Comparison of ENCODE assay signal across 10 cellular contexts in genomic region chr9:6955251-6955921, GRCh38.
A peak's percentile ranks its signal among the peaks of the same experiment; 100 is the strongest.
DNase-seq lines count a peak whose midpoint lies in the region; ATAC-seq and TF ChIP-seq lines count a peak whose summit lies in the region.
"Had no signal": no experiment of that assay in that cellular context is flagged by ENCODE, and none has a peak within 500 bp of the region (broad histone marks: within the 10 kb centered on the region; RNA-seq: fewer than 3 reads in every experiment).

No MANE protein-coding gene starts in this region.

- ATAC-seq in HG02885 (IDR thresholded peaks at IDR 0.05; ENCODE audit: poor library complexity, unreplicated experiment) = peak; percentile 43
- ATAC-seq in WTC11 = peak; percentile 94
- ATAC-seq in GM19452 (IDR thresholded peaks at IDR 0.05; ENCODE audit: unreplicated experiment) = no peak
- ATAC-seq in natural killer cell = no peak
- ATAC-seq: Panc1 had no signal

- H3K27me3 Mint-ChIP-seq in WTC11 (ENCODE audit: low read depth) = no peaks in the 10 kb centered on the region
- no peaks in the 10 kb centered on the region for H3K27me3 Mint-ChIP-seq in natural killer cell (ENCODE audit: low read depth in 2 of 2)

- H3K4me1 ChIP-seq in suprapubic skin = peaks cover 5% of the 10 kb centered on the region

- H3K27ac Mint-ChIP-seq in WTC11 = peak overlapping the region; percentile 67
- peak overlapping the region in 1 of 2 donors; percentile 23 for H3K27ac Mint-ChIP-seq in natural killer cell

- H3K9me3 Mint-ChIP-seq in WTC11 (peaks cover 6% of the 10 kb centered on the region), natural killer cell (no peaks in the 10 kb centered on the region)

- H3K4me1 Mint-ChIP-seq in WTC11 (peaks cover 38% of the 10 kb centered on the region), natural killer cell (peaks cover 49 to 50% of the 10 kb centered on the region in 2 donors)

- H3K27ac ChIP-seq in suprapubic skin = no peak overlapping the region
- H3K27ac ChIP-seq: 22Rv1 had no signal

- WGBS in suprapubic skin = 52% methylated on average over 7 of the region's 7 CpGs

- H3K27me3 ChIP-seq in suprapubic skin = no peaks in the 10 kb centered on the region

- TF ChIP-seq POLR2A in suprapubic skin (IDR thresholded peaks at IDR 0.05) = no peak

- H3K4me3 Mint-ChIP-seq in WTC11 (peak overlapping the region; percentile 10; the same call in 1 of the 2 replicates), natural killer cell (no peak overlapping the region)

- H3K9me3 ChIP-seq in suprapubic skin = no peaks in the 10 kb centered on the region

- POLR2A ChIA-PET in WTC11 (lab: Charles Lee) = interaction anchor here (0.6 kb wide), 1 partner anchor 198 kb away, joined by 3 read pairs; the partner anchor contains the start of gene KDM4C

- intact Hi-C loops in natural killer cell (cut with micrococcal nuclease) = no loop called here

- no peak for TF ChIP-seq CTCF in WTC11 (IDR thresholded peaks at IDR 0.05)
- TF ChIP-seq CTCF in suprapubic skin (IDR thresholded peaks at IDR 0.05) = no peak
- TF ChIP-seq CTCF in natural killer cell (IDR thresholded peaks at IDR 0.05) = no peak

- no peak overlapping the region for H3K4me3 ChIP-seq in suprapubic skin

- CTCF ChIA-PET in WTC11 (lab: Charles Lee) = interaction anchor here (0.6 kb wide), 1 partner anchor 21 kb away, joined by 3 read pairs; no protein-coding TSS in a partner anchor

- peaks cover 1% of the 10 kb centered on the region for H3K36me3 Mint-ChIP-seq in WTC11
- no peaks in the 10 kb centered on the region for H3K36me3 Mint-ChIP-seq in natural killer cell

- TF ChIP-seq EP300 in suprapubic skin (IDR thresholded peaks at IDR 0.05) = no peak

- no peaks in the 10 kb centered on the region for H3K36me3 ChIP-seq in suprapubic skin

- DNase-seq in DMS 273 (lab: John Stamatoyannopoulos, UW; ENCODE audit: unreplicated experiment) (peak; percentile 49), DMS 273 treated with DMSO at 0.1 percent for 48 hours (lab: John Stamatoyannopoulos, UW) (no peak), WTC11 (ENCODE audit: low spot score) (no peak), lung microvascular endothelial cell (ENCODE audit: low read depth in 2 of 2) (peak; percentile 30 to 89), suprapubic skin (ENCODE audit: low spot score in 2 of 2) (no peak), natural killer cell (no peak)

TF ChIP-seq in WTC11, 78 proteins besides CTCF, POLR2A, EP300 and RAD21:
- no peak for TF ChIP-seq KAT7 (CRISPR knock-in tag; IDR thresholded peaks at IDR 0.05; ENCODE audit: borderline replicate concordance)
- TF ChIP-seq PRRX2 (CRISPR knock-in tag; IDR thresholded peaks at IDR 0.05) = no peak
- no peak for TF ChIP-seq ZNF281 (CRISPR knock-in tag; IDR thresholded peaks at IDR 0.05)
- TF ChIP-seq HMGXB4 (CRISPR knock-in tag; IDR thresholded peaks at IDR 0.05) = no peak
- no peak for TF ChIP-seq FOXJ3 (CRISPR knock-in tag; IDR thresholded peaks at IDR 0.05; ENCODE audit: borderline replicate concordance)
- TF ChIP-seq ZNF121 (CRISPR knock-in tag; IDR thresholded peaks at IDR 0.05) = no peak
- no peak for TF ChIP-seq ZNF425 (CRISPR knock-in tag; conservative IDR thresholded peaks at IDR 0.05)
- TF ChIP-seq FOXK1 (CRISPR knock-in tag; IDR thresholded peaks at IDR 0.05) = no peak
- no peak for TF ChIP-seq RORB (CRISPR knock-in tag; IDR thresholded peaks at IDR 0.05)
- no peak for TF ChIP-seq ZNF512 (CRISPR knock-in tag; IDR thresholded peaks at IDR 0.05; ENCODE audit: borderline replicate concordance)
- no peak for TF ChIP-seq FOXP1 (CRISPR knock-in tag; IDR thresholded peaks at IDR 0.05; ENCODE audit: borderline replicate concordance)
- no peak for TF ChIP-seq OVOL2 (CRISPR knock-in tag; IDR thresholded peaks at IDR 0.05; ENCODE audit: borderline replicate concordance)
- TF ChIP-seq RELA (CRISPR knock-in tag; IDR thresholded peaks at IDR 0.05; ENCODE audit: borderline replicate concordance) = no peak
- no peak for TF ChIP-seq IRF1 (CRISPR knock-in tag; IDR thresholded peaks at IDR 0.05)
- no peak for TF ChIP-seq JUN (CRISPR knock-in tag; IDR thresholded peaks at IDR 0.05)
- no peak for TF ChIP-seq E2F4 (CRISPR knock-in tag; IDR thresholded peaks at IDR 0.05; ENCODE audit: borderline replicate concordance, low read depth)
- TF ChIP-seq TCF7 (CRISPR knock-in tag; IDR thresholded peaks at IDR 0.05; ENCODE audit: low read depth) = no peak
TF ChIP-seq in WTC11: peak in this region for 0.

Comparison
In these comparisons a context has a peak if more than half of its experiments do, and no peak if none do; other contexts are left out.
1. DNase-seq: peak in DMS 273 (single experiment) and lung microvascular endothelial cell (2 of 2); none in DMS 273 treated with DMSO at 0.1 percent for 48 hours (single experiment), WTC11 (single experiment), suprapubic skin (0 of 2) and natural killer cell (single experiment).
2. ATAC-seq: peak in HG02885 (single experiment) and WTC11 (single experiment); none in GM19452 (single experiment) and natural killer cell (0 of 3).